8 cellular contexts compared by ENCODE assay signal in the genomic region with DNA sequence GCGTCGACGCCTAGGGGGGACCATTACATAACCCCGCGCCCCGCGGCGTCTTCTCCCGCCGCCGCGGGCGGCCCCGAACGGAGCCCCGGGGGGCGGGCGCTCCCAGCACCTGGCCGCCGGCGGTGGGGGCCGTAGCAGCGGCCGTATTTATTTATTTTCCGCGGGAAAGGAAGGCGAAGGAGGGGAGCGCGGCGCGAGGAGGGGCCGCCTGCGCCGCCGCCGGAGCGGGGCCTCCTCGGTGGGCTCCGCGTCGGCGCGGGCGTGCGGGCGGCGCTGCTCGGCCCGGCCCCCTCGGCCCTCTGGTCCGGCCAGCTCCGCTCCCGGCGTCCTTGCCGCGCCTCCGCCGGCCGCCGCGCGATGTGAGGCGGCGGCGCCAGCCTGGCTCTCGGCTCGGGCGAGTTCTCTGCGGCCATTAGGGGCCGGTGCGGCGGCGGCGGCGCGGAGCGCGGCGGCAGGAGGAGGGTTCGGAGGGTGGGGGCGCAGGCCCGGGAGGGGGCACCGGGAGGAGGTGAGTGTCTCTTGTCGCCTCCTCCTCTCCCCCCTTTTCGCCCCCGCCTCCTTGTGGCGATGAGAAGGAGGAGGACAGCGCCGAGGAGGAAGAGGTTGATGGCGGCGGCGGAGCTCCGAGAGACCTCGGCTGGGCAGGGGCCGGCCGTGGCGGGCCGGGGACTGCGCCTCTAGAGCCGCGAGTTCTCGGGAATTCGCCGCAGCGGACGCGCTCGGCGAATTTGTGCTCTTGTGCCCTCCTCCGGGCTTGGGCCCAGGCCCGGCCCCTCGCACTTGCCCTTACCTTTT. TPM values are rescaled to one million over a fixed set of nuclear protein-coding genes. Genes with fewer than 3 reads are reported as not detected.
DNase-seq lines count a peak whose midpoint lies in the region; ATAC-seq, FAIRE-seq and TF ChIP-seq lines count a peak whose summit lies in the region.

A gene (plus strand): TSS at position 570 of the 795 bp plus-strand sequence. CDS start 413 bp downstream, outside the sequence.

- no peaks in the 10 kb centered on the region for H3K9me3 Mint-ChIP-seq in T-helper 1 cell treated with Interleukin-12 subunit alpha and Interleukin-12 subunit beta and Interleukin-4 antibody, amounts not matched to agents 30 μg/mL and 1 μg/mL, for 36 hours

- H3K9me3 ChIP-seq in KOPT-K1 (ENCODE audit: insufficient read depth, low read length, poor library complexity, severe bottlenecking) = no peaks in the 10 kb centered on the region
- no peaks in the 10 kb centered on the region for H3K9me3 ChIP-seq in left ventricle myocardium inferior (replicated peaks)

- H3K36me3 ChIP-seq in KOPT-K1 (ENCODE audit: insufficient read depth, low read length) = peaks cover 10% of the 10 kb centered on the region
- no peaks in the 10 kb centered on the region for H3K36me3 ChIP-seq in left ventricle myocardium inferior

- peaks cover 57% of the 10 kb centered on the region for H3K4me1 ChIP-seq in left ventricle myocardium inferior

- no peaks in the 10 kb centered on the region for H3K27me3 Mint-ChIP-seq in T-helper 1 cell treated with Interleukin-12 subunit alpha and Interleukin-12 subunit beta and Interleukin-4 antibody, amounts not matched to agents 30 μg/mL and 1 μg/mL, for 36 hours (ENCODE audit: low read depth)

- H3K4me3 Mint-ChIP-seq in T-helper 1 cell treated with Interleukin-12 subunit alpha and Interleukin-12 subunit beta and Interleukin-4 antibody, amounts not matched to agents 30 μg/mL and 1 μg/mL, for 36 hours = peak within 1 kb of the TSS; percentile 97

- peaks cover 25% of the 10 kb centered on the region for H3K4me1 Mint-ChIP-seq in T-helper 1 cell treated with Interleukin-12 subunit alpha and Interleukin-12 subunit beta and Interleukin-4 antibody, amounts not matched to agents 30 μg/mL and 1 μg/mL, for 36 hours (ENCODE audit: low read depth)

- peaks cover 21% of the 10 kb centered on the region for H3K36me3 Mint-ChIP-seq in T-helper 1 cell treated with Interleukin-12 subunit alpha and Interleukin-12 subunit beta and Interleukin-4 antibody, amounts not matched to agents 30 μg/mL and 1 μg/mL, for 36 hours (ENCODE audit: low read depth)

- no peaks in the 10 kb centered on the region for H3K27me3 ChIP-seq in left ventricle myocardium inferior (ENCODE audit: low read depth)

- peak within 1 kb of the TSS; percentile 99 for H3K27ac Mint-ChIP-seq in T-helper 1 cell treated with Interleukin-12 subunit alpha and Interleukin-12 subunit beta and Interleukin-4 antibody, amounts not matched to agents 30 μg/mL and 1 μg/mL, for 36 hours

- peak; percentile 58 for TF ChIP-seq CTCF in left ventricle myocardium inferior (IDR thresholded peaks at IDR 0.05; ENCODE audit: borderline replicate concordance)

- H3K27ac ChIP-seq in KOPT-K1 (ENCODE audit: low read depth, low read length, poor library complexity, severe bottlenecking) = peak within 1 kb of the TSS; percentile 98
- peak within 1 kb of the TSS; percentile 100 for H3K27ac ChIP-seq in left ventricle myocardium inferior (replicated peaks)

- peak within 1 kb of the TSS; percentile 97 for H3K4me3 ChIP-seq in left ventricle myocardium inferior

- intact Hi-C loops in left ventricle myocardium inferior (cut with micrococcal nuclease) = loop anchor here (10.0 kb wide), 1 partner anchor 67 kb away; no protein-coding TSS in a partner anchor

- DNase-seq in GM04503 (ENCODE audit: low read depth) (peak; percentile 31), amniotic stem cell (lab: John Stamatoyannopoulos, UW) (peak; percentile 66), left ventricle myocardium inferior (peak; percentile 86), pulmonary artery endothelial cell (ENCODE audit: low read depth, low spot score) (peak; percentile 43), urothelium cell line (ENCODE audit: low spot score) (peak; percentile 89)

- no peak for FAIRE-seq in urothelium cell line (lab: Jason Lieb, UNC)

- ATAC-seq in GM21723 (IDR thresholded peaks at IDR 0.05; ENCODE audit: unreplicated experiment) = peak; percentile 45

RNA-seq across cellular contexts. Expression of the gene that starts here (rescaled TPM):
- total RNA-seq in left ventricle myocardium inferior (26.2 TPM), pulmonary artery endothelial cell (21.8 and 37.5 TPM in 2 replicates)

Comparison
In these comparisons a context has a peak if more than half of its experiments do, and no peak if none do; other contexts are left out.
1. Peak in every context shown above with its lines: DNase-seq, ATAC-seq, H3K4me3 ChIP-seq and H3K27ac ChIP-seq.
2. DNase-seq: peak in every context shown above with its lines; median percentile 89 in urothelium cell line; 86 in left ventricle myocardium inferior; 66 in amniotic stem cell; 43 in pulmonary artery endothelial cell; 31 in GM04503.